19 cellular contexts compared by ENCODE assay signal in genomic region chr21:34880401-34880800, GRCh38.
DNase-seq lines count a peak whose midpoint lies in the region; ATAC-seq and TF ChIP-seq lines count a peak whose summit lies in the region.
"Had no signal": no experiment of that assay in that cellular context is flagged by ENCODE, and none has a peak within 500 bp of the region (broad histone marks: within the 10 kb centered on the region; RNA-seq: fewer than 3 reads in every experiment).

No MANE protein-coding gene starts in this region.

- H2AK5ac ChIP-seq in mesenchymal stem cell (ENCODE audit: low read length, severe bottlenecking), result no peak overlapping the region

- no peak overlapping the region for H4K91ac ChIP-seq in mesenchymal stem cell (ENCODE audit: low read length)

- CTCF ChIA-PET in Calu3 (lab: Charles Lee), result no interaction called here

- peaks cover 40% of the 10 kb centered on the region for H3K4me1 Mint-ChIP-seq in Calu3 (ENCODE audit: low read depth, unreplicated experiment)
- peaks cover 49% of the 10 kb centered on the region for H3K4me1 Mint-ChIP-seq in activated T-helper 17 cell treated with anti-CD3 and anti-CD28 coated beads, Interleukin-2, amount 50 U/mL, for 72 hours

- H3K4me1 ChIP-seq in ACC112 (ENCODE audit: control insufficient read depth, insufficient read depth, low read length, unreplicated experiment), result peaks cover 65% of the 10 kb centered on the region
- peaks cover 7% of the 10 kb centered on the region for H3K4me1 ChIP-seq in mesenchymal stem cell (ENCODE audit: control insufficient read depth, insufficient read depth, low read depth, low read length)
- no peaks in the 10 kb centered on the region for H3K4me1 ChIP-seq in BE2C
- H3K4me1 ChIP-seq: left ventricle myocardium inferior had no signal

- peak overlapping the region; percentile 94 for H3K4me3 ChIP-seq in ACC112 (ENCODE audit: low read depth, low read length)
- H3K4me3 ChIP-seq in mesenchymal stem cell (ENCODE audit: insufficient read depth in 1 of 2, low read depth in 1 of 2, low read length in 2 of 2), result peak overlapping the region in 1 of 2 experiments; percentile 87
- H3K4me3 ChIP-seq in BE2C (ENCODE audit: low read depth, low read length), result no peak overlapping the region
- H3K4me3 ChIP-seq: left ventricle myocardium inferior, ovary had no signal

- ATAC-seq in activated T-helper 17 cell treated with anti-CD3 and anti-CD28 coated beads, Interleukin-2, amount 50 U/mL, for 72 hours (replicated peaks), result no peak
- ATAC-seq in esophagus mucosa, result no peak
- no peak for ATAC-seq in GM21619 (IDR thresholded peaks at IDR 0.05; ENCODE audit: unreplicated experiment)
- ATAC-seq: T-cell had no signal

- no peaks in the 10 kb centered on the region for H3K27me3 ChIP-seq in ACC112 (ENCODE audit: insufficient read depth, low read length)
- H3K27me3 ChIP-seq in mesenchymal stem cell (ENCODE audit: control insufficient read depth in 1 of 2, insufficient read depth in 1 of 2, low read length in 2 of 2), result no peaks in the 10 kb centered on the region
- H3K27me3 ChIP-seq in BE2C, result peaks cover 19% of the 10 kb centered on the region

- H3K9ac ChIP-seq in mesenchymal stem cell (ENCODE audit: low read length), result peak overlapping the region; percentile 100

- H2AFZ ChIP-seq in ACC112 (ENCODE audit: low read length, unreplicated experiment), result no peak overlapping the region
- no peak overlapping the region for H2AFZ ChIP-seq in mesenchymal stem cell (ENCODE audit: low read depth, low read length)

- no TSS peak for BruUV-seq in Calu3 (replicated peaks; lab: Mats Ljungman, UMichigan)

- peak overlapping the region; percentile 99 for H3K27ac ChIP-seq in ACC112 (ENCODE audit: low read depth, low read length)
- peak overlapping the region; percentile 12 for H3K27ac ChIP-seq in mesenchymal stem cell (ENCODE audit: low read length, poor library complexity, severe bottlenecking)
- H3K27ac ChIP-seq: C4-2B, left ventricle myocardium inferior, ovary had no signal

- peak overlapping the region; percentile 37 for H3K4me3 Mint-ChIP-seq in Calu3 (ENCODE audit: low read depth, unreplicated experiment)
- H3K4me3 Mint-ChIP-seq in activated T-helper 17 cell treated with anti-CD3 and anti-CD28 coated beads, Interleukin-2, amount 50 U/mL, for 72 hours, result peak overlapping the region; percentile 95
- H3K4me3 Mint-ChIP-seq: T-cell had no signal

- H4K8ac ChIP-seq in mesenchymal stem cell (ENCODE audit: low read length), result no peak overlapping the region

- H3K9me3 ChIP-seq in mesenchymal stem cell (ENCODE audit: control insufficient read depth, low read length) (no peaks in the 10 kb centered on the region), BE2C (no peaks in the 10 kb centered on the region)
- H3K9me3 ChIP-seq: left ventricle myocardium inferior, ovary had no signal

- no peaks in the 10 kb centered on the region for H3K9me3 Mint-ChIP-seq in Calu3 (ENCODE audit: low read depth, unreplicated experiment)
- no peaks in the 10 kb centered on the region for H3K9me3 Mint-ChIP-seq in activated T-helper 17 cell treated with anti-CD3 and anti-CD28 coated beads, Interleukin-2, amount 50 U/mL, for 72 hours
- H3K9me3 Mint-ChIP-seq: T-cell had no signal

- DNase-seq in Calu3 (no peak), mesenchymal stem cell (peak; percentile 6), MV-4-11 (lab: John Stamatoyannopoulos, UW) (no peak), BE2C (no peak)
- DNase-seq: activated CD4-positive, CD25-positive, alpha-beta regulatory T cell; cortex of kidney; KG1; left ventricle myocardium inferior; NCI-H1105 treated with DMSO at 0.1 percent for 48 hours; ovary; RPMI8226; stimulated activated CD4-positive, alpha-beta T cell treated with anti-CD3 and anti-CD28 coated beads, Interleukin-4, amount 100 ng/mL, for 4 hours; stimulated activated CD8-positive, alpha-beta memory T cell treated with anti-CD3 and anti-CD28 coated beads, Interleukin-4, amount 100 ng/mL, for 48 hours; T-cell had no signal

- intact Hi-C loops in Calu3 (cut with micrococcal nuclease; ENCODE audit: unreplicated experiment), result loop anchor here (5.0 kb wide), 4 partner anchors 33 to 188 kb away; no protein-coding TSS in a partner anchor

- H3K27me3 Mint-ChIP-seq in Calu3 (ENCODE audit: unreplicated experiment), result no peaks in the 10 kb centered on the region
- no peaks in the 10 kb centered on the region for H3K27me3 Mint-ChIP-seq in activated T-helper 17 cell treated with anti-CD3 and anti-CD28 coated beads, Interleukin-2, amount 50 U/mL, for 72 hours
- H3K27me3 Mint-ChIP-seq: T-cell had no signal

- TF ChIP-seq CTCF in Calu3 (IDR thresholded peaks at IDR 0.05; ENCODE audit: unreplicated experiment) (no peak), BE2C (IDR thresholded peaks at IDR 0.05; ENCODE audit: low read depth, low read length) (no peak)

- no peak overlapping the region for H3K4ac ChIP-seq in mesenchymal stem cell (ENCODE audit: low read depth in 1 of 2, low read length in 2 of 2)

- no peak overlapping the region for H2BK120ac ChIP-seq in mesenchymal stem cell (ENCODE audit: low read depth, low read length)

- no peak overlapping the region for H3K27ac Mint-ChIP-seq in Calu3 (ENCODE audit: unreplicated experiment)
- no peak overlapping the region for H3K27ac Mint-ChIP-seq in activated T-helper 17 cell treated with anti-CD3 and anti-CD28 coated beads, Interleukin-2, amount 50 U/mL, for 72 hours

- H3K79me2 ChIP-seq in ACC112 (ENCODE audit: control insufficient read depth, insufficient read depth, low read length, unreplicated experiment), result peaks cover 97% of the 10 kb centered on the region

- H3K36me3 ChIP-seq in ACC112 (ENCODE audit: insufficient read depth, low read length) (peaks cover 49% of the 10 kb centered on the region), mesenchymal stem cell (ENCODE audit: control insufficient read depth in 1 of 2, insufficient read depth in 2 of 2, low read depth in 1 of 2, low read length in 2 of 2) (peaks cover 7 to 97% of the 10 kb centered on the region in 2 experiments), BE2C (no peaks in the 10 kb centered on the region)
- H3K36me3 ChIP-seq: left ventricle myocardium inferior, ovary had no signal

- H2BK12ac ChIP-seq in mesenchymal stem cell (ENCODE audit: low read length in 2 of 2), result no peak overlapping the region

- H3K18ac ChIP-seq in mesenchymal stem cell (ENCODE audit: low read depth in 1 of 2, low read length in 2 of 2), result no peak overlapping the region

- H3K14ac ChIP-seq in mesenchymal stem cell (ENCODE audit: low read length in 2 of 2), result no peak overlapping the region

- H3K23ac ChIP-seq in mesenchymal stem cell (ENCODE audit: low read length in 2 of 2), result no peak overlapping the region

- 98% methylated on average over 7 of the region's 7 CpGs for WGBS in mesenchymal stem cell

- no peak overlapping the region for H2BK15ac ChIP-seq in mesenchymal stem cell (ENCODE audit: low read depth, poor library complexity, severe bottlenecking)

- no peak overlapping the region for H2BK5ac ChIP-seq in mesenchymal stem cell (ENCODE audit: low read depth, low read length, poor library complexity, severe bottlenecking)

- peaks cover 10% of the 10 kb centered on the region for H3K79me1 ChIP-seq in mesenchymal stem cell (replicated peaks; ENCODE audit: low read length, poor library complexity, severe bottlenecking)

- no peak overlapping the region for H3K4me2 ChIP-seq in mesenchymal stem cell (ENCODE audit: low read length, poor library complexity, severe bottlenecking)

- H3K36me3 Mint-ChIP-seq in Calu3 (ENCODE audit: insufficient read depth, unreplicated experiment), result peaks cover 85% of the 10 kb centered on the region
- peaks cover 100% of the 10 kb centered on the region for H3K36me3 Mint-ChIP-seq in activated T-helper 17 cell treated with anti-CD3 and anti-CD28 coated beads, Interleukin-2, amount 50 U/mL, for 72 hours (ENCODE audit: low read depth)
